In the genomic region with DNA sequence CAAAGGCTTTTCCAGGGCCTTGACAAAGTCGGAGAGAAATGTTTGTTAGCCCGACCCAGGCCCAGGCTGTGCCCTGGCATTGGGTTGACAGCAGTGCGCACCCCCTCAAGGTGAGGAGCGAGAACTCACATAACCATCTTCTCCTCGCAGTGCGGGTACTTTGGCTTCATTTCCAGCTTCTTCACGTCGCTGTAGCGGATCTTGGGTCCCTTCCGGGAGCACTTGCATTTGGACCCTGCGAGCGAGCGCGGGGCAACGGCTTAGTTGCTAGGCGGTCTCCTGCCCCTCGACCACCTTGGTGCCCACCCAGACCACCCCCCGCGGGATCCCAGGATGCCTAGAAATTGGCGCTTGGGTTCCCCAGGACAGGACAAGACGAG, we compare ENCODE assay signal across 1 cellular context.
TF ChIP-seq lines count a peak whose summit lies in the region.

No MANE protein-coding gene starts in this region.

TF ChIP-seq in A549, 52 proteins besides CTCF, POLR2A, EP300 and RAD21 (continued from another document):
- TF ChIP-seq, protein P1, sequence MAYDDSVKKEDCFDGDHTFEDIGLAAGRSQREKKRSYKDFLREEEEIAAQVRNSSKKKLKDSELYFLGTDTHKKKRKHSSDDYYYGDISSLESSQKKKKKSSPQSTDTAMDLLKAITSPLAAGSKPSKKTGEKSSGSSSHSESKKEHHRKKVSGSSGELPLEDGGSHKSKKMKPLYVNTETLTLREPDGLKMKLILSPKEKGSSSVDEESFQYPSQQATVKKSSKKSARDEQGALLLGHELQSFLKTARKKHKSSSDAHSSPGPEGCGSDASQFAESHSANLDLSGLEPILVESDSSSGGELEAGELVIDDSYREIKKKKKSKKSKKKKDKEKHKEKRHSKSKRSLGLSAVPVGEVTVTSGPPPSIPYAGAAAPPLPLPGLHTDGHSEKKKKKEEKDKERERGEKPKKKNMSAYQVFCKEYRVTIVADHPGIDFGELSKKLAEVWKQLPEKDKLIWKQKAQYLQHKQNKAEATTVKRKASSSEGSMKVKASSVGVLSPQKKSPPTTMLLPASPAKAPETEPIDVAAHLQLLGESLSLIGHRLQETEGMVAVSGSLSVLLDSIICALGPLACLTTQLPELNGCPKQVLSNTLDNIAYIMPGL (CRISPR knock-in tag; IDR thresholded peaks at IDR 0.05; ENCODE audit: borderline replicate concordance) = no peak
- TF ChIP-seq RCOR1 (IDR thresholded peaks at IDR 0.05; ENCODE audit: low read depth, low read length) = no peak
- TF ChIP-seq MAFK (IDR thresholded peaks at IDR 0.05; ENCODE audit: partially characterized antibody) = no peak
- TF ChIP-seq MYC (IDR thresholded peaks at IDR 0.05; ENCODE audit: borderline replicate concordance, low read length) = no peak
- TF ChIP-seq CEBPB (IDR thresholded peaks at IDR 0.05) = no peak
- no peak for TF ChIP-seq NFE2L2 (conservative IDR thresholded peaks at IDR 0.05; ENCODE audit: low read length)
- no peak for TF ChIP-seq HEYL (CRISPR knock-in tag; IDR thresholded peaks at IDR 0.05)
- TF ChIP-seq RFX5 (IDR thresholded peaks at IDR 0.05) = no peak
- no peak for TF ChIP-seq MAZ (IDR thresholded peaks at IDR 0.05; ENCODE audit: borderline replicate concordance, low read depth, low read length)
- TF ChIP-seq ZC3H11A (IDR thresholded peaks at IDR 0.05) = no peak
- TF ChIP-seq HOXB13 (CRISPR knock-in tag; IDR thresholded peaks at IDR 0.05; ENCODE audit: low read depth) = no peak
- TF ChIP-seq, protein P2, sequence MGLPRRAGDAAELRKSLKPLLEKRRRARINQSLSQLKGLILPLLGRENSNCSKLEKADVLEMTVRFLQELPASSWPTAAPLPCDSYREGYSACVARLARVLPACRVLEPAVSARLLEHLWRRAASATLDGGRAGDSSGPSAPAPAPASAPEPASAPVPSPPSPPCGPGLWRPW (IDR thresholded peaks at IDR 0.05) = no peak
- TF ChIP-seq POLR2AphosphoS2 (conservative IDR thresholded peaks at IDR 0.05; ENCODE audit: low read length) = no peak
